ENCODE assay signal across 23 cellular contexts in the genomic region with DNA sequence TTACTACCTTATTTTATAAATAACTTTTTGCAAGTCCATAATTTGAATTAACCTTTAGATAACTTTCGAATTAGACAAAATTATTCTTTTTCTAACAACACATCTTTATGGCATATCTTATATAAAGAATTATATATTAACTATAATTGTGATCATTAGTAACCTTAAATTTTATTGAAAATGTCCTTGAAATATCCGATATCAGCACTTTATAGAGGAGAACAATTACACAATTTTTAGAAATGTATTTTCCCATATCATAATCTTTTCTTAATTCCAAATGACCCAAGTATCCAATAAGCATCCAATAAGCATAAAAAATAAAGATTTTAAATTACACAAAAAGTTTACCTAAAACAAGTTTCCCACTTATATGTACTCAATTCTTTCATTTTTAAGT.
"Had no signal": no experiment of that assay in that cellular context is flagged by ENCODE, and none has a peak within 500 bp of the region (broad histone marks: within the 10 kb centered on the region; RNA-seq: fewer than 3 reads in every experiment).

No MANE protein-coding gene starts in this region.

- H3K36me3 ChIP-seq: breast epithelium, MG63, Peyer's patch had no signal

- H3K4me1 ChIP-seq: breast epithelium, Peyer's patch had no signal

- H3K27ac Mint-ChIP-seq: activated B cell treated with CpG ODN at 0.5 μM for 24 hours; activated CD4-positive, alpha-beta T cell treated with anti-CD3 and anti-CD28 coated beads, Interleukin-2, amount 10 ng/mL, durations not matched to agents 24 days and 14 days; activated CD8-positive, alpha-beta memory T cell treated with anti-CD3 and anti-CD28 coated beads, Interleukin-2, amount 10 ng/mL, durations not matched to agents 7 days and 5 days; activated naive CD4-positive, alpha-beta T cell treated with anti-CD3 and anti-CD28 coated beads, Interleukin-2, amount 50 U/mL, for 24 hours; activated T-cell treated with anti-CD3 and anti-CD28 coated beads, Interleukin-2, amount 50 U/mL, for 24 hours; activated T-helper 1 cell treated with anti-CD3 and anti-CD28 coated beads, Interleukin-12 subunit alpha, Interleukin-12 subunit beta, Interleukin-2, Interleukin-4 antibody, amounts not matched to agents 30 ng/mL and 10 ng/mL and 1 ng/mL, durations not matched to agents 14 hours and 24 hours and 36 hours; T-helper 1 cell treated with Interleukin-12 subunit alpha and Interleukin-12 subunit beta and Interleukin-4 antibody, amounts not matched to agents 30 μg/mL and 1 μg/mL, for 36 hours had no signal

- H3K27me3 Mint-ChIP-seq: activated B cell treated with CpG ODN at 0.5 μM for 24 hours; activated CD8-positive, alpha-beta memory T cell treated with anti-CD3 and anti-CD28 coated beads, Interleukin-2, amount 10 ng/mL, durations not matched to agents 7 days and 5 days; activated naive CD4-positive, alpha-beta T cell treated with anti-CD3 and anti-CD28 coated beads, Interleukin-2, amount 50 U/mL, for 24 hours; activated T-cell treated with anti-CD3 and anti-CD28 coated beads, Interleukin-2, amount 50 U/mL, for 24 hours had no signal

- H3K4me1 Mint-ChIP-seq: activated naive CD4-positive, alpha-beta T cell treated with anti-CD3 and anti-CD28 coated beads, Interleukin-2, amount 50 U/mL, for 24 hours had no signal

- H3K36me3 Mint-ChIP-seq: activated naive CD4-positive, alpha-beta T cell treated with anti-CD3 and anti-CD28 coated beads, Interleukin-2, amount 50 U/mL, for 24 hours had no signal

- H3K9me3 ChIP-seq: breast epithelium, MG63, Peyer's patch had no signal

- H3K4me3 ChIP-seq: breast epithelium, MG63, Peyer's patch had no signal

- H3K27ac ChIP-seq: breast epithelium, Peyer's patch had no signal

- H3K4me3 Mint-ChIP-seq: activated B cell treated with CpG ODN at 0.5 μM for 24 hours; activated CD4-positive, alpha-beta T cell treated with anti-CD3 and anti-CD28 coated beads, Interleukin-2, amount 10 ng/mL, durations not matched to agents 24 days and 14 days; activated CD8-positive, alpha-beta memory T cell treated with anti-CD3 and anti-CD28 coated beads, Interleukin-2, amount 10 ng/mL, durations not matched to agents 7 days and 5 days; activated naive CD4-positive, alpha-beta T cell treated with anti-CD3 and anti-CD28 coated beads, Interleukin-2, amount 50 U/mL, for 24 hours; activated T-cell treated with anti-CD3 and anti-CD28 coated beads, Interleukin-2, amount 50 U/mL, for 24 hours; activated T-helper 1 cell treated with anti-CD3 and anti-CD28 coated beads, Interleukin-12 subunit alpha, Interleukin-12 subunit beta, Interleukin-2, Interleukin-4 antibody, amounts not matched to agents 30 ng/mL and 10 ng/mL and 1 ng/mL, durations not matched to agents 14 hours and 24 hours and 36 hours; T-helper 1 cell treated with Interleukin-12 subunit alpha and Interleukin-12 subunit beta and Interleukin-4 antibody, amounts not matched to agents 30 μg/mL and 1 μg/mL, for 36 hours had no signal

- H3K27me3 ChIP-seq: breast epithelium, MG63, Peyer's patch had no signal

- H3K9me3 Mint-ChIP-seq: activated B cell treated with CpG ODN at 0.5 μM for 24 hours; activated naive CD4-positive, alpha-beta T cell treated with anti-CD3 and anti-CD28 coated beads, Interleukin-2, amount 50 U/mL, for 24 hours; activated T-cell treated with anti-CD3 and anti-CD28 coated beads, Interleukin-2, amount 50 U/mL, for 24 hours had no signal

- ATAC-seq: activated CD8-positive, alpha-beta memory T cell treated with anti-CD3 and anti-CD28 coated beads, Interleukin-2, amount 10 ng/mL, durations not matched to agents 7 days and 5 days had no signal

- DNase-seq: activated B cell treated with CpG ODN at 0.5 μM for 24 hours; activated CD4-positive, alpha-beta T cell treated with anti-CD3 and anti-CD28 coated beads for 1 hour; activated CD4-positive, alpha-beta T cell treated with anti-CD3 and anti-CD28 coated beads, Interleukin-2, amount 10 ng/mL, durations not matched to agents 24 days and 14 days; activated CD4-positive, alpha-beta T cell treated with anti-CD3 and anti-CD28 coated beads, Interleukin-2, amount 50 U/mL, for 48 hours; activated CD8-positive, alpha-beta memory T cell treated with anti-CD3 and anti-CD28 coated beads, Interleukin-2, amount 10 ng/mL, durations not matched to agents 7 days and 5 days; activated effector memory CD4-positive, alpha-beta T cell treated with Interleukin-2 at 50 U/mL for 16 hours; activated naive CD4-positive, alpha-beta T cell; activated T-cell treated with anti-CD3 and anti-CD28 coated beads, Interleukin-2, amount 50 U/mL, for 24 hours; aorta; caudate nucleus; MG63; NCI-H1105; NCI-H1436 treated with DMSO at 0.1 percent for 48 hours; NCI-H187; NCI-H2081; NCI-H510A treated with DMSO at 0.1 percent for 48 hours; Peyer's patch; SHP77 treated with DMSO at 0.1 percent for 48 hours; T-helper 9 cell had no signal
